30 cellular contexts compared by ENCODE assay signal in the genomic region with DNA sequence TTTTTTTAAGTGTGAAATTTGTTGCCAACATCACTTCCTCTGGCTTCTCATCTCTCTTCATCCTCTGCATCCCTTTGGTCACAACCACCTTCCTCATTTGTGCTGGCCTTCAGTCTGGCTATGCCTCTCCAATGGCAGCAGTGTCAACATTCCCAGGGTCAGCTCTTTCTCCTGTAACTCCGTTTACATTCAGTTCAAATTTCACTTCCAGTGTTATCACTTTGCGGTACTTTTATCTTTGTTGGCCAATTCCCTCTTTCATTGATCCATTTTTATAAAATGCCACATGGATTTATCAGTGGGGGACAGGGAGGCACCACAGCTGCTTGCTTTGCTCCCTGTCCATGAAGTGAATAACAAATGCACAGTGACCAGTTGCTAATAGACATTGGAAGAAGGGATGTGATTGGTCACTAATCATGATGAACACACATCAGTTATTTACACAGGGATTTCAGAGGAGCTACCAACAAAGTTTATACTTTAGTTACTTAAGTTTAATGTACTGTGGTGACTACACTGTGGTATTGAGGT.
DNase-seq lines count a peak whose midpoint lies in the region; FAIRE-seq and TF ChIP-seq lines count a peak whose summit lies in the region.
"Had no signal": no experiment of that assay in that cellular context is flagged by ENCODE, and none has a peak within 500 bp of the region (broad histone marks: within the 10 kb centered on the region; RNA-seq: fewer than 3 reads in every experiment).

No MANE protein-coding gene starts in this region.

- TF ChIP-seq POLR2A in GM12891 (IDR thresholded peaks at IDR 0.05; ENCODE audit: low read depth, low read length): no peak

- peak; percentile 28 for DNase-seq in DMS53 (lab: John Stamatoyannopoulos, UW)
- no peak for DNase-seq in DMS53 treated with DMSO at 0.1 percent for 48 hours (lab: John Stamatoyannopoulos, UW; ENCODE audit: unreplicated experiment)
- peak; percentile 15 for DNase-seq in SW480 (ENCODE audit: low spot score)
- DNase-seq in fibroblast of peridontal ligament (ENCODE audit: extremely low read depth): peak; percentile 24
- no peak for DNase-seq in GM12891 (ENCODE audit: insufficient read length, low spot score)
- DNase-seq in effector CD4-positive, alpha-beta T cell: no peak
- no peak for DNase-seq in kidney
- no peak for DNase-seq in T1000 (lab: John Stamatoyannopoulos, UW)
- DNase-seq: activated CD4-positive, alpha-beta T cell treated with anti-CD3 and anti-CD28 coated beads for 36 hours; activated CD8-positive, alpha-beta memory T cell treated with anti-CD3 and anti-CD28 coated beads for 24 hours; activated naive CD4-positive, alpha-beta T cell; activated T-cell treated with anti-CD3 and anti-CD28 coated beads, Interleukin-2, amount 50 U/mL, for 24 hours; amniotic stem cell; BE2C; central memory CD4-positive, alpha-beta T cell; COR-L47; foreskin fibroblast; KBM-7; NCI-H2081; SHP77; stimulated activated CD4-positive, alpha-beta T cell treated with anti-CD3 and anti-CD28 coated beads, Interleukin-4, amount 100 ng/mL, for 1 hour; stimulated activated naive CD4-positive, alpha-beta T cell treated with Interleukin-2 at 50 U/mL for 16 hours had no signal

- FAIRE-seq in GM12891 (lab: Jason Lieb, UNC) (no peak), kidney (lab: Jason Lieb, UNC) (no peak)
- FAIRE-seq: endothelial cell of umbilical vein, keratinocyte, TTC549 had no signal

- no peaks in the 10 kb centered on the region for H3K4me1 ChIP-seq in kidney (ENCODE audit: control insufficient read depth in 1 of 2, insufficient read depth in 1 of 2, low read depth in 1 of 2, low read length in 2 of 2)
- H3K4me1 ChIP-seq: neural progenitor cell had no signal

- no peak overlapping the region for H3K9ac ChIP-seq in kidney (ENCODE audit: low read length in 2 of 2)
- H3K9ac ChIP-seq: neural progenitor cell had no signal

- no peak overlapping the region for H3K4me3 ChIP-seq in kidney (ENCODE audit: low read length in 2 of 2)
- H3K4me3 ChIP-seq: GM23338, lung, neural progenitor cell, thoracic aorta had no signal

- peaks cover 0 to 4% of the 10 kb centered on the region in 2 donors for H3K36me3 ChIP-seq in kidney (ENCODE audit: control insufficient read depth in 1 of 2, insufficient read depth in 2 of 2, low read length in 2 of 2)
- H3K36me3 ChIP-seq: BE2C had no signal

- H3K27ac ChIP-seq in kidney (ENCODE audit: low read depth in 2 of 2, low read length in 2 of 2): no peak overlapping the region
- H3K27ac ChIP-seq: 22Rv1, neural progenitor cell, thoracic aorta had no signal

- intact Hi-C loops in kidney (cut with DNase I): no loop called here

- no peaks in the 10 kb centered on the region for H3K9me3 ChIP-seq in kidney (ENCODE audit: control insufficient read depth in 1 of 2, low read length in 2 of 2)
- H3K9me3 ChIP-seq: BE2C, thoracic aorta had no signal

- no peak for TF ChIP-seq CTCF in kidney (IDR thresholded peaks at IDR 0.05; ENCODE audit: borderline replicate concordance, extremely low read depth, insufficient read depth)

TF ChIP-seq in GM12891, 5 proteins besides CTCF, POLR2A, EP300 and RAD21:
- TF ChIP-seq SPI1 (IDR thresholded peaks at IDR 0.05; ENCODE audit: low read depth, low read length): no peak
- TF ChIP-seq TAF1 (IDR thresholded peaks at IDR 0.05; ENCODE audit: low read depth, low read length): no peak
- TF ChIP-seq PAX5 (IDR thresholded peaks at IDR 0.05; ENCODE audit: insufficient read depth, low read length, severe bottlenecking): no peak
- no peak for TF ChIP-seq POLR2AphosphoS5 (IDR thresholded peaks at IDR 0.05; ENCODE audit: low read depth, low read length)
- TF ChIP-seq POU2F2 (IDR thresholded peaks at IDR 0.05; ENCODE audit: low read depth, low read length): no peak

Comparison
In these comparisons a context has a peak if more than half of its experiments do, and no peak if none do; other contexts are left out.
1. DNase-seq: peak in DMS53 (single experiment), SW480 (single experiment) and fibroblast of peridontal ligament (single experiment); none in DMS53 treated with DMSO at 0.1 percent for 48 hours (single experiment), GM12891 (single experiment), effector CD4-positive, alpha-beta T cell (single experiment), kidney (single experiment) and T1000 (single experiment).